In the genomic region with DNA sequence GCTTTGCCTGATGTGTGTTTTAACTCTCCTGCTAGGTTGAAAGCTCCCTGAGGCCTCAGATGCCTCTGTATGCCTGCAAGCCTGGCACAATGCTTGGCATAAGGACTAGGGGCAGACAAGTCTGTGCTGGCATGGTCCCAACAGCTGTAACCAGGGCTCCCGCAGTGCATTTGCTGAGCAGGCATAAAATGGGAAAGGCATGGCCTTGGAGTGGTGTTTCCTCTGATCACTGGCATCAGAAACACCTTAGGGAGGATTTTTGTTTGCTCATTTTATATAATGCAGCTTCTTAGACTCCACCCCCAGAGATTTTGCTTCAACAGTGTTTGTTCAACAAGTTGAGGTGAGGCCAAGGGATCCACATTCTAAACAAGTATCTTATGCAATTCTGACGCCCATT, we compare ENCODE assay signal across 1 cellular context.
A peak's percentile ranks its signal among the peaks of the same experiment; 100 is the strongest.
TF ChIP-seq lines count a peak whose summit lies in the region.

No MANE protein-coding gene starts in this region.

TF ChIP-seq in HepG2, 621 proteins besides CTCF, POLR2A, EP300 and RAD21:
- TF ChIP-seq SALL2 (CRISPR knock-in tag; IDR thresholded peaks at IDR 0.05), result no peak
- TF ChIP-seq ZNF562 (CRISPR knock-in tag; IDR thresholded peaks at IDR 0.05; ENCODE audit: borderline replicate concordance), result no peak
- no peak for TF ChIP-seq RFXANK (CRISPR knock-in tag; IDR thresholded peaks at IDR 0.05)
- no peak for TF ChIP-seq FOXA3 (CRISPR knock-in tag; IDR thresholded peaks at IDR 0.05)
- TF ChIP-seq PITX1 (CRISPR knock-in tag; IDR thresholded peaks at IDR 0.05), result no peak
- TF ChIP-seq, protein P1, sequence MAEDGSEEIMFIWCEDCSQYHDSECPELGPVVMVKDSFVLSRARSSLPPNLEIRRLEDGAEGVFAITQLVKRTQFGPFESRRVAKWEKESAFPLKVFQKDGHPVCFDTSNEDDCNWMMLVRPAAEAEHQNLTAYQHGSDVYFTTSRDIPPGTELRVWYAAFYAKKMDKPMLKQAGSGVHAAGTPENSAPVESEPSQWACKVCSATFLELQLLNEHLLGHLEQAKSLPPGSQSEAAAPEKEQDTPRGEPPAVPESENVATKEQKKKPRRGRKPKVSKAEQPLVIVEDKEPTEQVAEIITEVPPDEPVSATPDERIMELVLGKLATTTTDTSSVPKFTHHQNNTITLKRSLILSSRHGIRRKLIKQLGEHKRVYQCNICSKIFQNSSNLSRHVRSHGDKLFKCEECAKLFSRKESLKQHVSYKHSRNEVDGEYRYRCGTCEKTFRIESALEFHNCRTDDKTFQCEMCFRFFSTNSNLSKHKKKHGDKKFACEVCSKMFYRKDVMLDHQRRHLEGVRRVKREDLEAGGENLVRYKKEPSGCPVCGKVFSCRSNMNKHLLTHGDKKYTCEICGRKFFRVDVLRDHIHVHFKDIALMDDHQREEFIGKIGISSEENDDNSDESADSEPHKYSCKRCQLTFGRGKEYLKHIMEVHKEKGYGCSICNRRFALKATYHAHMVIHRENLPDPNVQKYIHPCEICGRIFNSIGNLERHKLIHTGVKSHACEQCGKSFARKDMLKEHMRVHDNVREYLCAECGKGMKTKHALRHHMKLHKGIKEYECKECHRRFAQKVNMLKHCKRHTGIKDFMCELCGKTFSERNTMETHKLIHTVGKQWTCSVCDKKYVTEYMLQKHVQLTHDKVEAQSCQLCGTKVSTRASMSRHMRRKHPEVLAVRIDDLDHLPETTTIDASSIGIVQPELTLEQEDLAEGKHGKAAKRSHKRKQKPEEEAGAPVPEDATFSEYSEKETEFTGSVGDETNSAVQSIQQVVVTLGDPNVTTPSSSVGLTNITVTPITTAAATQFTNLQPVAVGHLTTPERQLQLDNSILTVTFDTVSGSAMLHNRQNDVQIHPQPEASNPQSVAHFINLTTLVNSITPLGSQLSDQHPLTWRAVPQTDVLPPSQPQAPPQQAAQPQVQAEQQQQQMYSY (CRISPR knock-in tag; IDR thresholded peaks at IDR 0.05), result no peak
- TF ChIP-seq, protein P2, sequence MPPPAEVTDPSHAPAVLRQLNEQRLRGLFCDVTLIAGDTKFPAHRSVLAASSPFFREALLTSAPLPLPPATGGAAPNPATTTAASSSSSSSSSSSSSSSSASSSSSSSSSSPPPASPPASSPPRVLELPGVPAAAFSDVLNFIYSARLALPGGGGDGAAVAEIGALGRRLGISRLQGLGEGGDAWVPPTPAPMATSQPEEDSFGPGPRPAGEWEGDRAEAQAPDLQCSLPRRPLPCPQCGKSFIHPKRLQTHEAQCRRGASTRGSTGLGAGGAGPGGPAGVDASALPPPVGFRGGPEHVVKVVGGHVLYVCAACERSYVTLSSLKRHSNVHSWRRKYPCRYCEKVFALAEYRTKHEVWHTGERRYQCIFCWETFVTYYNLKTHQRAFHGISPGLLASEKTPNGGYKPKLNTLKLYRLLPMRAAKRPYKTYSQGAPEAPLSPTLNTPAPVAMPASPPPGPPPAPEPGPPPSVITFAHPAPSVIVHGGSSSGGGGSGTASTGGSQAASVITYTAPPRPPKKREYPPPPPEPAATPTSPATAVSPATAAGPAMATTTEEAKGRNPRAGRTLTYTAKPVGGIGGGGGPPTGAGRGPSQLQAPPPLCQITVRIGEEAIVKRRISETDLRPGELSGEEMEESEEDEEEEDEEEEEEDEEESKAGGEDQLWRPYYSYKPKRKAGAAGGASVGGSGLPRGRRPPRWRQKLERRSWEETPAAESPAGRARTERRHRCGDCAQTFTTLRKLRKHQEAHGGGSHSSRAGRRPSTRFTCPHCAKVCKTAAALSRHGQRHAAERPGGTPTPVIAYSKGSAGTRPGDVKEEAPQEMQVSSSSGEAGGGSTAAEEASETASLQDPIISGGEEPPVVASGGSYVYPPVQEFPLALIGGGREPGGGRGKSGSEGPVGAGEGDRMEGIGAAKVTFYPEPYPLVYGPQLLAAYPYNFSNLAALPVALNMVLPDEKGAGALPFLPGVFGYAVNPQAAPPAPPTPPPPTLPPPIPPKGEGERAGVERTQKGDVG (CRISPR knock-in tag; IDR thresholded peaks at IDR 0.05; ENCODE audit: borderline replicate concordance), result no peak
- TF ChIP-seq MAFF (IDR thresholded peaks at IDR 0.05; ENCODE audit: low read depth, low read length), result peak; percentile 79
- TF ChIP-seq EEA1 (CRISPR knock-in tag; IDR thresholded peaks at IDR 0.05; ENCODE audit: borderline replicate concordance), result no peak
- TF ChIP-seq CBFB (CRISPR knock-in tag; IDR thresholded peaks at IDR 0.05), result no peak
- no peak for TF ChIP-seq SPEN (CRISPR knock-in tag; IDR thresholded peaks at IDR 0.05; ENCODE audit: low read depth)
- TF ChIP-seq RORA (CRISPR knock-in tag; IDR thresholded peaks at IDR 0.05), result no peak
- TF ChIP-seq ZNF501 (CRISPR knock-in tag; IDR thresholded peaks at IDR 0.05), result no peak
- TF ChIP-seq ATRX (CRISPR knock-in tag; IDR thresholded peaks at IDR 0.05; ENCODE audit: borderline replicate concordance), result no peak
- peak; percentile 83 to 88 for TF ChIP-seq MAFK (conservative IDR thresholded peaks at IDR 0.05 in 1 of 2, IDR thresholded peaks at IDR 0.05 in 1 of 2; ENCODE audit: low read length in 2 of 2)
